Comparison of ENCODE assay signal across 8 cellular contexts in genomic region chr10:7956508-7956907, GRCh38.
DNase-seq lines count a peak whose midpoint lies in the region; ATAC-seq and TF ChIP-seq lines count a peak whose summit lies in the region.

No MANE protein-coding gene starts in this region.

- H3K36me3 ChIP-seq in colonic mucosa = no peaks in the 10 kb centered on the region

- peak; percentile 24 for DNase-seq in Caki2 (ENCODE audit: low read depth)
- peak; percentile 69 for DNase-seq in HT1080 (ENCODE audit: low read depth)
- peak; percentile 84 for DNase-seq in choroid plexus epithelial cell (ENCODE audit: low read depth)
- DNase-seq in dorsolateral prefrontal cortex = no peak
- no peak for DNase-seq in colonic mucosa
- no peak for DNase-seq in activated naive CD4-positive, alpha-beta T cell treated with Interleukin-2 at 50 U/mL for 16 hours
- DNase-seq in NCI-H526 treated with DMSO at 0.1 percent for 48 hours (lab: John Stamatoyannopoulos, UW) = no peak

- no peak overlapping the region for H3K27ac ChIP-seq in dorsolateral prefrontal cortex
- no peak overlapping the region for H3K27ac ChIP-seq in colonic mucosa

- H3K27me3 ChIP-seq in dorsolateral prefrontal cortex (no peaks in the 10 kb centered on the region), colonic mucosa (no peaks in the 10 kb centered on the region)

- in situ Hi-C loops in Caki2 (cut with HindIII; ENCODE audit: low pct_unique_long_range_greater_than_20kb, low sequenced_read_pairs) = loop anchor here (10.0 kb wide), 1 partner anchor 78 kb away; no protein-coding TSS in a partner anchor

- intact Hi-C loops in dorsolateral prefrontal cortex (cut with DNase I) (no loop called here), colonic mucosa (cut with DNase I) (no loop called here)

- no peak overlapping the region for H3K4me3 ChIP-seq in choroid plexus epithelial cell (ENCODE audit: low read depth, low read length)
- H3K4me3 ChIP-seq in dorsolateral prefrontal cortex = no peak overlapping the region
- no peak overlapping the region for H3K4me3 ChIP-seq in colonic mucosa

- no peaks in the 10 kb centered on the region for H3K9me3 ChIP-seq in colonic mucosa

- H3K4me1 ChIP-seq in colonic mucosa = no peaks in the 10 kb centered on the region

- H3K9ac ChIP-seq in colonic mucosa (ENCODE audit: low read depth in 2 of 2, low read length in 2 of 2) = no peak overlapping the region

- TF ChIP-seq CTCF in choroid plexus epithelial cell (conservative IDR thresholded peaks at IDR 0.05; ENCODE audit: low read depth, low read length) (no peak), dorsolateral prefrontal cortex (IDR thresholded peaks at IDR 0.05 in 54 of 56, conservative IDR thresholded peaks at IDR 0.05 in 2 of 56; ENCODE audit: low read depth in 1 of 56, partially characterized antibody in 56 of 56) (no peak), colonic mucosa (IDR thresholded peaks at IDR 0.05) (no peak)

- ATAC-seq in GM21447 (IDR thresholded peaks at IDR 0.05; ENCODE audit: unreplicated experiment) = peak; percentile 93

Comparison
In these comparisons a context has a peak if more than half of its experiments do, and no peak if none do; other contexts are left out.
1. DNase-seq: peak in Caki2 (single experiment), HT1080 (single experiment) and choroid plexus epithelial cell (single experiment); none in dorsolateral prefrontal cortex (0 of 10), colonic mucosa (single experiment), activated naive CD4-positive, alpha-beta T cell treated with Interleukin-2 at 50 U/mL for 16 hours (single experiment) and NCI-H526 treated with DMSO at 0.1 percent for 48 hours (single experiment).